Comparison of ENCODE assay signal across 9 cellular contexts in genomic region chr2:168336786-168337388, GRCh38.
DNase-seq lines count a peak whose midpoint lies in the region; ATAC-seq lines count a peak whose summit lies in the region.
"Had no signal": no experiment of that assay in that cellular context is flagged by ENCODE, and none has a peak within 500 bp of the region (broad histone marks: within the 10 kb centered on the region; RNA-seq: fewer than 3 reads in every experiment).

No MANE protein-coding gene starts in this region.

- DNase-seq in DMS 273 (lab: John Stamatoyannopoulos, UW; ENCODE audit: unreplicated experiment) (peak; percentile 67), NCI-H226 (peak; percentile 48), activated T-cell treated with anti-CD3 and anti-CD28 coated beads for 24 hours (ENCODE audit: low read depth) (peak; percentile 33), left ventricle myocardium superior (peak; percentile 37), ecto neural progenitor cell (ENCODE audit: low spot score) (no peak), DMS114 treated with DMSO at 0.1 percent for 48 hours (lab: John Stamatoyannopoulos, UW; ENCODE audit: unreplicated experiment) (no peak)
- peak; percentile 2 for DNase-seq in stimulated activated CD8-positive, alpha-beta memory T cell treated with anti-CD3 and anti-CD28 coated beads, Interleukin-12 subunit alpha, Interleukin-12 subunit beta, amount 100 ng/mL, for 24 hours (ENCODE audit: extremely low read depth)
- DNase-seq: IMR-90 had no signal

- peak; percentile 79 for ATAC-seq in GM21786 (IDR thresholded peaks at IDR 0.05; ENCODE audit: unreplicated experiment)
- peak; percentile 75 for ATAC-seq in left ventricle myocardium superior

- intact Hi-C loops in left ventricle myocardium superior (cut with micrococcal nuclease) = no loop called here

Comparison
In these comparisons a context has a peak if more than half of its experiments do, and no peak if none do; other contexts are left out.
1. DNase-seq: peak in DMS 273 (single experiment), NCI-H226 (single experiment), activated T-cell treated with anti-CD3 and anti-CD28 coated beads for 24 hours (single experiment), left ventricle myocardium superior (single experiment) and stimulated activated CD8-positive, alpha-beta memory T cell treated with anti-CD3 and anti-CD28 coated beads, Interleukin-12 subunit alpha, Interleukin-12 subunit beta, amount 100 ng/mL, for 24 hours (single experiment); none in ecto neural progenitor cell (single experiment) and DMS114 treated with DMSO at 0.1 percent for 48 hours (single experiment).